ENCODE assay signal across 8 cellular contexts in the genomic region with DNA sequence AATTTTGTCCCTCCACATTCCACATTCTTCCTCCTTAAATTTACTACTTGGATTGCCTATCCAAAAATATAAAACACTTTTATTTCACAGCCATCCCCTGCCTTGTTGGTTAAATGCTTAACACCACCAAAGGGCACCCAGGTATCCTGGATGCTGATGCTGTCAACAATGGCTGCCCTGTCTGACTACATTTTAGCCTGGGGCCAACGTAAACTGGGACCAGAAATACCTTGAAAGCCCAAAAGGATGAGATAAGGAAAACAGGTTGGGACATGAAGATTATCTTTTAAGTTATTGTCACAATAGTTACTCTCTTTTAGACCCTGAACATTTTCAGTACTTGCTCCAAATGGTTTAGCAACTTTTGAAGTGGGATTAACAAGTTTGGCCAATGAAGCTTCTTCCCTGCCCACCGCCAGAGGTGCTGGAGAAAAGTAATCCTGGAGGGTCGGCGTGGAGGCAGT. TPM values are rescaled to one million over a fixed set of nuclear protein-coding genes. Genes with fewer than 3 reads are reported as not detected.
A peak's percentile ranks its signal among the peaks of the same experiment; 100 is the strongest.
DNase-seq lines count a peak whose midpoint lies in the region; ATAC-seq and TF ChIP-seq lines count a peak whose summit lies in the region.

No MANE protein-coding gene starts in this region.

- no peak for ATAC-seq in GM19395 (IDR thresholded peaks at IDR 0.05; ENCODE audit: unreplicated experiment)

- H3K9me3 Mint-ChIP-seq in T-helper 1 cell treated with Interleukin-12 subunit alpha and Interleukin-12 subunit beta and Interleukin-4 antibody, amounts not matched to agents 30 μg/mL and 1 μg/mL, for 36 hours = no peaks in the 10 kb centered on the region
- no peaks in the 10 kb centered on the region for H3K9me3 Mint-ChIP-seq in T-helper 2 cell treated with Interferon-gamma antibody and Interleukin-4, amounts not matched to agents 5 μg/mL and 100 μg/mL, for 36 hours
- peaks cover 5% of the 10 kb centered on the region for H3K9me3 Mint-ChIP-seq in glutamatergic neuron (ENCODE audit: unreplicated experiment)

- peaks cover 3% of the 10 kb centered on the region for H3K36me3 Mint-ChIP-seq in T-helper 1 cell treated with Interleukin-12 subunit alpha and Interleukin-12 subunit beta and Interleukin-4 antibody, amounts not matched to agents 30 μg/mL and 1 μg/mL, for 36 hours (ENCODE audit: low read depth)
- H3K36me3 Mint-ChIP-seq in T-helper 2 cell treated with Interferon-gamma antibody and Interleukin-4, amounts not matched to agents 5 μg/mL and 100 μg/mL, for 36 hours (ENCODE audit: low read depth) = peaks cover 6% of the 10 kb centered on the region
- H3K36me3 Mint-ChIP-seq in glutamatergic neuron (ENCODE audit: unreplicated experiment) = no peaks in the 10 kb centered on the region

- H3K27ac Mint-ChIP-seq in T-helper 1 cell treated with Interleukin-12 subunit alpha and Interleukin-12 subunit beta and Interleukin-4 antibody, amounts not matched to agents 30 μg/mL and 1 μg/mL, for 36 hours = peak overlapping the region; percentile 98
- peak overlapping the region; percentile 99 for H3K27ac Mint-ChIP-seq in T-helper 2 cell treated with Interferon-gamma antibody and Interleukin-4, amounts not matched to agents 5 μg/mL and 100 μg/mL, for 36 hours
- peak overlapping the region; percentile 98 for H3K27ac Mint-ChIP-seq in glutamatergic neuron (ENCODE audit: unreplicated experiment)

- no peak for TF ChIP-seq CTCF in glutamatergic neuron (IDR thresholded peaks at IDR 0.05; ENCODE audit: partially characterized antibody, unreplicated experiment)

- peak overlapping the region; percentile 74 to 98 (median 93) for H3K27ac ChIP-seq in skin epidermis

- DNase-seq in T-helper 1 cell = no peak
- DNase-seq in T-helper 2 cell treated with Interferon-gamma antibody and Interleukin-4, amounts not matched to agents 5 μg/mL and 100 μg/mL, for 36 hours (ENCODE audit: low spot score) = no peak
- DNase-seq in glutamatergic neuron = no peak
- DNase-seq in Ammon's horn (ENCODE audit: low spot score) = no peak
- DNase-seq in NCI-H2196 treated with DMSO at 0.1 percent for 48 hours (lab: John Stamatoyannopoulos, UW; ENCODE audit: unreplicated experiment) = no peak

- peaks cover 7% of the 10 kb centered on the region for H3K4me1 Mint-ChIP-seq in T-helper 1 cell treated with Interleukin-12 subunit alpha and Interleukin-12 subunit beta and Interleukin-4 antibody, amounts not matched to agents 30 μg/mL and 1 μg/mL, for 36 hours (ENCODE audit: low read depth)
- peaks cover 8% of the 10 kb centered on the region for H3K4me1 Mint-ChIP-seq in T-helper 2 cell treated with Interferon-gamma antibody and Interleukin-4, amounts not matched to agents 5 μg/mL and 100 μg/mL, for 36 hours (ENCODE audit: low read depth)
- peaks cover 2% of the 10 kb centered on the region for H3K4me1 Mint-ChIP-seq in glutamatergic neuron (ENCODE audit: low read depth, unreplicated experiment)

- peak overlapping the region; percentile 46 to 67 (median 58) for H3K4me3 ChIP-seq in skin epidermis

- H3K27me3 Mint-ChIP-seq in T-helper 1 cell treated with Interleukin-12 subunit alpha and Interleukin-12 subunit beta and Interleukin-4 antibody, amounts not matched to agents 30 μg/mL and 1 μg/mL, for 36 hours (ENCODE audit: low read depth) = no peaks in the 10 kb centered on the region
- peaks cover 2% of the 10 kb centered on the region for H3K27me3 Mint-ChIP-seq in T-helper 2 cell treated with Interferon-gamma antibody and Interleukin-4, amounts not matched to agents 5 μg/mL and 100 μg/mL, for 36 hours (ENCODE audit: low read depth)
- H3K27me3 Mint-ChIP-seq in glutamatergic neuron (ENCODE audit: unreplicated experiment) = no peaks in the 10 kb centered on the region

- peak overlapping the region; percentile 99 for H3K4me3 Mint-ChIP-seq in T-helper 1 cell treated with Interleukin-12 subunit alpha and Interleukin-12 subunit beta and Interleukin-4 antibody, amounts not matched to agents 30 μg/mL and 1 μg/mL, for 36 hours
- peak overlapping the region; percentile 97 for H3K4me3 Mint-ChIP-seq in T-helper 2 cell treated with Interferon-gamma antibody and Interleukin-4, amounts not matched to agents 5 μg/mL and 100 μg/mL, for 36 hours
- H3K4me3 Mint-ChIP-seq in glutamatergic neuron (ENCODE audit: unreplicated experiment) = peak overlapping the region; percentile 96

RNA-seq across cellular contexts. Expression of a gene that starts 0.8 kb away (rescaled TPM):
- total RNA-seq in glutamatergic neuron (ENCODE audit: unreplicated experiment) = 47.2 TPM
